In genomic region chr2:215940645-215941184, GRCh38 we compare ENCODE assay signal across 31 cellular contexts.
"Had no signal": no experiment of that assay in that cellular context is flagged by ENCODE, and none has a peak within 500 bp of the region (broad histone marks: within the 10 kb centered on the region; RNA-seq: fewer than 3 reads in every experiment).

No MANE protein-coding gene starts in this region.

- H3K9me3 ChIP-seq: esophagus muscularis mucosa, mucosa of descending colon, prostate gland, right atrium auricular region, stomach, testis, tibial artery had no signal

- H3K27me3 Mint-ChIP-seq: naive B cell, type B pancreatic cell had no signal

- FAIRE-seq: frontal cortex, urothelium cell line had no signal

- ATAC-seq: left colon; mucosa of descending colon; sciatic nerve; stimulated activated effector memory CD8-positive, alpha-beta T cell treated with anti-CD3 and anti-CD28 coated beads, Interleukin-12 subunit alpha, Interleukin-12 subunit beta, amount 100 ng/mL, for 72 hours had no signal

- H3K4me3 Mint-ChIP-seq: immature natural killer cell; mesothelial cell of epicardium; naive B cell; nephron; neural progenitor cell; stimulated activated effector memory CD8-positive, alpha-beta T cell treated with anti-CD3 and anti-CD28 coated beads, Interleukin-12 subunit alpha, Interleukin-12 subunit beta, amount 100 ng/mL, for 72 hours; type B pancreatic cell had no signal

- DNase-seq: dermis blood vessel endothelial cell; effector memory CD4-positive, alpha-beta T cell; hypothalamus; immature natural killer cell; islet precursor cell; kidney glomerular epithelial cell; left colon; mesenchymal stem cell; mucosa of descending colon; naive B cell; stimulated activated CD4-positive, alpha-beta T cell treated with anti-CD3 and anti-CD28 coated beads, Interleukin-12 subunit alpha, Interleukin-12 subunit beta, amount 100 ng/mL, for 4 hours; stimulated activated CD4-positive, alpha-beta T cell treated with anti-CD3 and anti-CD28 coated beads, Interleukin-2, amount 100 ng/mL, for 24 hours; stimulated activated CD4-positive, alpha-beta T cell treated with anti-CD3 and anti-CD28 coated beads, Interleukin-4, amount 100 ng/mL, for 24 hours; stimulated activated naive CD4-positive, alpha-beta T cell treated with Interleukin-2 at 50 U/mL for 16 hours; stomach; substantia nigra; testis; tibial artery had no signal

- H3K4me1 Mint-ChIP-seq: immature natural killer cell; mesothelial cell of epicardium; nephron; neural progenitor cell; stimulated activated effector memory CD8-positive, alpha-beta T cell treated with anti-CD3 and anti-CD28 coated beads, Interleukin-12 subunit alpha, Interleukin-12 subunit beta, amount 100 ng/mL, for 72 hours had no signal

- H3K9me3 Mint-ChIP-seq: immature natural killer cell; mesothelial cell of epicardium; naive B cell; nephron; neural progenitor cell; stimulated activated effector memory CD8-positive, alpha-beta T cell treated with anti-CD3 and anti-CD28 coated beads, Interleukin-12 subunit alpha, Interleukin-12 subunit beta, amount 100 ng/mL, for 72 hours; type B pancreatic cell had no signal

- H3K4me3 ChIP-seq: coronary artery, esophagus muscularis mucosa, mucosa of descending colon, neural progenitor cell, prostate gland, right atrium auricular region, smooth muscle cell, stomach, testis, tibial artery had no signal

- H3K27ac Mint-ChIP-seq: mesothelial cell of epicardium; naive B cell; nephron; neural progenitor cell; stimulated activated effector memory CD8-positive, alpha-beta T cell treated with anti-CD3 and anti-CD28 coated beads, Interleukin-12 subunit alpha, Interleukin-12 subunit beta, amount 100 ng/mL, for 72 hours; type B pancreatic cell had no signal
